ENCODE assay signal across 8 cellular contexts in the genomic region with DNA sequence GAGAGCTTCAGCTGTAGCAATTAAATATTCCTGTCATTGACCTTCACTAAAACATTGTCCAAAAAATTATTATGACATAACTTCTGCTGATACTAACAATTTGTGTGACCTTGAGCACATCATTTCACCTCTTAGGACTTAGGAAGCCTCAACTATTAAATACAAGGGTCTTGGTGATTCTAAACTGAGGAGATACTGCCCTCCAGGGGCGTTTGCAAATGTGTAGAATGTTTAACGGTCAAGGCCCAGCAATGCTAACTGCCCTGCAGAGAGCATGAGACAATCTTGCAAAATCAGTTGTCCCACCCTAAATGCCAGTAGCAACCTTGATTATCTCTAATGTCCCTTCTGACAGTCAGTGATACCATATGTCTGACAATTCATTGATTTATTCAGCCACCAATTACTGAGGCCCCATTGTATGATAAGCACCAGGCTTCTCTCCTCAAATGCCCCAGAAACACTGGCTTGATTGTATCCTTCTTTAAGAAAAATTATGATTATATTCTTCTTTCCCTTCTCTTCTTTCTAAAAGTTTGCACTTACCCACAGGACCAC.
A peak's percentile ranks its signal among the peaks of the same experiment; 100 is the strongest.
DNase-seq lines count a peak whose midpoint lies in the region; ATAC-seq and TF ChIP-seq lines count a peak whose summit lies in the region.

No MANE protein-coding gene starts in this region.

- DNase-seq in DMS53 (lab: John Stamatoyannopoulos, UW) (peak; percentile 38), DMS53 treated with DMSO at 0.1 percent for 48 hours (lab: John Stamatoyannopoulos, UW; ENCODE audit: unreplicated experiment) (no peak), NCI-H1105 treated with DMSO at 0.1 percent for 48 hours (lab: John Stamatoyannopoulos, UW) (peak; percentile 61), epithelial cell of proximal tubule (ENCODE audit: low read depth) (no peak), retina (peak; percentile 53), GF-D8 (lab: John Stamatoyannopoulos, UW) (no peak)
- no peak for DNase-seq in NK-92 treated with Interleukin-12 subunit alpha and Interleukin-12 subunit beta, amount 100 ng/mL, for 24 hours (lab: John Stamatoyannopoulos, UW)

- ATAC-seq in GM18517 (IDR thresholded peaks at IDR 0.05; ENCODE audit: unreplicated experiment): no peak

- H3K4me3 ChIP-seq in epithelial cell of proximal tubule (ENCODE audit: low read depth, low read length): no peak overlapping the region

- TF ChIP-seq CTCF in epithelial cell of proximal tubule (conservative IDR thresholded peaks at IDR 0.05; ENCODE audit: low read depth, low read length): peak; percentile 35

Comparison
In these comparisons a context has a peak if more than half of its experiments do, and no peak if none do; other contexts are left out.
1. DNase-seq: peak in DMS53 (single experiment), NCI-H1105 treated with DMSO at 0.1 percent for 48 hours (single experiment) and retina (single experiment); none in DMS53 treated with DMSO at 0.1 percent for 48 hours (single experiment), epithelial cell of proximal tubule (single experiment), GF-D8 (single experiment) and NK-92 treated with Interleukin-12 subunit alpha and Interleukin-12 subunit beta, amount 100 ng/mL, for 24 hours (single experiment).